ENCODE assay signal across 1 cellular context in the genomic region with DNA sequence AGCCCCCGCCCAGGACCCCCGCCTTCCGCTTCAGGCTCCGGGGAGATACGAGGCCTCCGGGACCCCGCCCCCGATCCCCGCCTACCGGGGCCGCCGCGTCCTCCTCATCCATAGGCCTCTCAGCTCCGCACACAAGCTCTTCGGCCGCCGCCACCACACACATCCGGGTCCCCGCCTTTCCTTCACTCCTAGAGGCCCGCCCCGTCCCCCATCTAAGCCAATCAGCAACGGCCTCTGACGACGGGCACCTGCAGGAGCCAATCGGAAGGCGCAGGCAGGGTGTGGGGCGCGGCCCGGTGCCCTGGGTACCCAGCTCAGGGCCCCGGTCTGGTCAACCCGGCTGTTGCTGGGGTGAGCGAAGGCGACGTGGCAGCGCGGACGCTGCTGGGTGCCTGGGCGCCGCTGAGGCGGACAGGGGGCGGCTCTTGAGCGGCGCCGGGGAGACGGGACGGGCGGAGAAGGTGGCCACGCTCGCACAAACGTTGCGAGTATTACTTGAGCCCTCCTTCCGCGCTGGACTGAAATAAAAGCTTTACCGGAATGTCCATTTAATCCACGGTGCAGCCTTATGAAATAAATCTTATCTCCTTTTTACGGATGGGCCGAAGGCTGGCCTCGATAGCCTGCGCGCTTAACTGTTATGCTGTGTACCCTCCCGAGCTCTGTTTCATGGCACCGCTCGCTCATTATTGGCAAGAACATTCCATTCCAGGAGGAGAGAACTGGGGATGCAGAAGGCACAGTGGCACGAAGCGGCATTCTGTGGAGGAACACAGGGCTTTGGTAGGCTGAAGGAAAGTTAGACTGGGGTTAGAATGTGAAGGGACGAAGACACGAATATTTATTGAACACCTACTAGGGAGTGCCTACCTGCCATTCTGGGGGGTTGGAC.
TF ChIP-seq lines count a peak whose summit lies in the region.

A gene with protein sequence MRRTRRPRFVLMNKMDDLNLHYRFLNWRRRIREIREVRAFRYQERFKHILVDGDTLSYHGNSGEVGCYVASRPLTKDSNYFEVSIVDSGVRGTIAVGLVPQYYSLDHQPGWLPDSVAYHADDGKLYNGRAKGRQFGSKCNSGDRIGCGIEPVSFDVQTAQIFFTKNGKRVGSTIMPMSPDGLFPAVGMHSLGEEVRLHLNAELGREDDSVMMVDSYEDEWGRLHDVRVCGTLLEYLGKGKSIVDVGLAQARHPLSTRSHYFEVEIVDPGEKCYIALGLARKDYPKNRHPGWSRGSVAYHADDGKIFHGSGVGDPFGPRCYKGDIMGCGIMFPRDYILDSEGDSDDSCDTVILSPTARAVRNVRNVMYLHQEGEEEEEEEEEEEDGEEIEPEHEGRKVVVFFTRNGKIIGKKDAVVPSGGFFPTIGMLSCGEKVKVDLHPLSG (minus strand): TSS at position 165 of the 892 bp plus-strand sequence. CDS start 57 bp downstream, at position 108.

TF ChIP-seq in GM12878, 131 proteins besides CTCF, POLR2A, EP300 and RAD21 (continued from another document and continues in another):
- TF ChIP-seq, protein P1, sequence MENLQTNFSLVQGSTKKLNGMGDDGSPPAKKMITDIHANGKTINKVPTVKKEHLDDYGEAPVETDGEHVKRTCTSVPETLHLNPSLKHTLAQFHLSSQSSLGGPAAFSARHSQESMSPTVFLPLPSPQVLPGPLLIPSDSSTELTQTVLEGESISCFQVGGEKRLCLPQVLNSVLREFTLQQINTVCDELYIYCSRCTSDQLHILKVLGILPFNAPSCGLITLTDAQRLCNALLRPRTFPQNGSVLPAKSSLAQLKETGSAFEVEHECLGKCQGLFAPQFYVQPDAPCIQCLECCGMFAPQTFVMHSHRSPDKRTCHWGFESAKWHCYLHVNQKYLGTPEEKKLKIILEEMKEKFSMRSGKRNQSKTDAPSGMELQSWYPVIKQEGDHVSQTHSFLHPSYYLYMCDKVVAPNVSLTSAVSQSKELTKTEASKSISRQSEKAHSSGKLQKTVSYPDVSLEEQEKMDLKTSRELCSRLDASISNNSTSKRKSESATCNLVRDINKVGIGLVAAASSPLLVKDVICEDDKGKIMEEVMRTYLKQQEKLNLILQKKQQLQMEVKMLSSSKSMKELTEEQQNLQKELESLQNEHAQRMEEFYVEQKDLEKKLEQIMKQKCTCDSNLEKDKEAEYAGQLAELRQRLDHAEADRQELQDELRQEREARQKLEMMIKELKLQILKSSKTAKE (IDR thresholded peaks at IDR 0.05; ENCODE audit: low read depth, poor library complexity, severe bottlenecking) = no peak
- TF ChIP-seq, protein P2, sequence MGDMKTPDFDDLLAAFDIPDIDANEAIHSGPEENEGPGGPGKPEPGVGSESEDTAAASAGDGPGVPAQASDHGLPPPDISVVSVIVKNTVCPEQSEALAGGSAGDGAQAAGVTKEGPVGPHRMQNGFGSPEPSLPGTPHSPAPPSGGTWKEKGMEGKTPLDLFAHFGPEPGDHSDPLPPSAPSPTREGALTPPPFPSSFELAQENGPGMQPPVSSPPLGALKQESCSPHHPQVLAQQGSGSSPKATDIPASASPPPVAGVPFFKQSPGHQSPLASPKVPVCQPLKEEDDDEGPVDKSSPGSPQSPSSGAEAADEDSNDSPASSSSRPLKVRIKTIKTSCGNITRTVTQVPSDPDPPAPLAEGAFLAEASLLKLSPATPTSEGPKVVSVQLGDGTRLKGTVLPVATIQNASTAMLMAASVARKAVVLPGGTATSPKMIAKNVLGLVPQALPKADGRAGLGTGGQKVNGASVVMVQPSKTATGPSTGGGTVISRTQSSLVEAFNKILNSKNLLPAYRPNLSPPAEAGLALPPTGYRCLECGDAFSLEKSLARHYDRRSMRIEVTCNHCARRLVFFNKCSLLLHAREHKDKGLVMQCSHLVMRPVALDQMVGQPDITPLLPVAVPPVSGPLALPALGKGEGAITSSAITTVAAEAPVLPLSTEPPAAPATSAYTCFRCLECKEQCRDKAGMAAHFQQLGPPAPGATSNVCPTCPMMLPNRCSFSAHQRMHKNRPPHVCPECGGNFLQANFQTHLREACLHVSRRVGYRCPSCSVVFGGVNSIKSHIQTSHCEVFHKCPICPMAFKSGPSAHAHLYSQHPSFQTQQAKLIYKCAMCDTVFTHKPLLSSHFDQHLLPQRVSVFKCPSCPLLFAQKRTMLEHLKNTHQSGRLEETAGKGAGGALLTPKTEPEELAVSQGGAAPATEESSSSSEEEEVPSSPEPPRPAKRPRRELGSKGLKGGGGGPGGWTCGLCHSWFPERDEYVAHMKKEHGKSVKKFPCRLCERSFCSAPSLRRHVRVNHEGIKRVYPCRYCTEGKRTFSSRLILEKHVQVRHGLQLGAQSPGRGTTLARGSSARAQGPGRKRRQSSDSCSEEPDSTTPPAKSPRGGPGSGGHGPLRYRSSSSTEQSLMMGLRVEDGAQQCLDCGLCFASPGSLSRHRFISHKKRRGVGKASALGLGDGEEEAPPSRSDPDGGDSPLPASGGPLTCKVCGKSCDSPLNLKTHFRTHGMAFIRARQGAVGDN (IDR thresholded peaks at IDR 0.05) = peak; percentile 79
- 0 out of 2 replicates have a peak, but pooled peaks have one; percentile 23 for TF ChIP-seq TCF12 (IDR thresholded peaks at IDR 0.05; ENCODE audit: low read depth, low read length)
- no peak for TF ChIP-seq RELA (IDR thresholded peaks at IDR 0.05; ENCODE audit: borderline replicate concordance, partially characterized antibody)
- no peak for TF ChIP-seq FOXK2 (IDR thresholded peaks at IDR 0.05)
- TF ChIP-seq ZNF24 (IDR thresholded peaks at IDR 0.05) = no peak
- peak; percentile 51; the same call in 1 of the 2 replicates for TF ChIP-seq CREM (IDR thresholded peaks at IDR 0.05; ENCODE audit: low read depth)
- peak; percentile 65; the same call in 1 of the 2 replicates for TF ChIP-seq SMARCA5 (IDR thresholded peaks at IDR 0.05)
- no peak; the same call in 1 of the 2 replicates for TF ChIP-seq RB1 (IDR thresholded peaks at IDR 0.05; ENCODE audit: borderline replicate concordance)
- TF ChIP-seq, protein P3, sequence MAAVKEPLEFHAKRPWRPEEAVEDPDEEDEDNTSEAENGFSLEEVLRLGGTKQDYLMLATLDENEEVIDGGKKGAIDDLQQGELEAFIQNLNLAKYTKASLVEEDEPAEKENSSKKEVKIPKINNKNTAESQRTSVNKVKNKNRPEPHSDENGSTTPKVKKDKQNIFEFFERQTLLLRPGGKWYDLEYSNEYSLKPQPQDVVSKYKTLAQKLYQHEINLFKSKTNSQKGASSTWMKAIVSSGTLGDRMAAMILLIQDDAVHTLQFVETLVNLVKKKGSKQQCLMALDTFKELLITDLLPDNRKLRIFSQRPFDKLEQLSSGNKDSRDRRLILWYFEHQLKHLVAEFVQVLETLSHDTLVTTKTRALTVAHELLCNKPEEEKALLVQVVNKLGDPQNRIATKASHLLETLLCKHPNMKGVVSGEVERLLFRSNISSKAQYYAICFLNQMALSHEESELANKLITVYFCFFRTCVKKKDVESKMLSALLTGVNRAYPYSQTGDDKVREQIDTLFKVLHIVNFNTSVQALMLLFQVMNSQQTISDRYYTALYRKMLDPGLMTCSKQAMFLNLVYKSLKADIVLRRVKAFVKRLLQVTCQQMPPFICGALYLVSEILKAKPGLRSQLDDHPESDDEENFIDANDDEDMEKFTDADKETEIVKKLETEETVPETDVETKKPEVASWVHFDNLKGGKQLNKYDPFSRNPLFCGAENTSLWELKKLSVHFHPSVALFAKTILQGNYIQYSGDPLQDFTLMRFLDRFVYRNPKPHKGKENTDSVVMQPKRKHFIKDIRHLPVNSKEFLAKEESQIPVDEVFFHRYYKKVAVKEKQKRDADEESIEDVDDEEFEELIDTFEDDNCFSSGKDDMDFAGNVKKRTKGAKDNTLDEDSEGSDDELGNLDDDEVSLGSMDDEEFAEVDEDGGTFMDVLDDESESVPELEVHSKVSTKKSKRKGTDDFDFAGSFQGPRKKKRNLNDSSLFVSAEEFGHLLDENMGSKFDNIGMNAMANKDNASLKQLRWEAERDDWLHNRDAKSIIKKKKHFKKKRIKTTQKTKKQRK (IDR thresholded peaks at IDR 0.05; ENCODE audit: low read depth, low read length) = 0 out of 2 replicates have a peak, but pooled peaks have one; percentile 36
- TF ChIP-seq, protein P4, sequence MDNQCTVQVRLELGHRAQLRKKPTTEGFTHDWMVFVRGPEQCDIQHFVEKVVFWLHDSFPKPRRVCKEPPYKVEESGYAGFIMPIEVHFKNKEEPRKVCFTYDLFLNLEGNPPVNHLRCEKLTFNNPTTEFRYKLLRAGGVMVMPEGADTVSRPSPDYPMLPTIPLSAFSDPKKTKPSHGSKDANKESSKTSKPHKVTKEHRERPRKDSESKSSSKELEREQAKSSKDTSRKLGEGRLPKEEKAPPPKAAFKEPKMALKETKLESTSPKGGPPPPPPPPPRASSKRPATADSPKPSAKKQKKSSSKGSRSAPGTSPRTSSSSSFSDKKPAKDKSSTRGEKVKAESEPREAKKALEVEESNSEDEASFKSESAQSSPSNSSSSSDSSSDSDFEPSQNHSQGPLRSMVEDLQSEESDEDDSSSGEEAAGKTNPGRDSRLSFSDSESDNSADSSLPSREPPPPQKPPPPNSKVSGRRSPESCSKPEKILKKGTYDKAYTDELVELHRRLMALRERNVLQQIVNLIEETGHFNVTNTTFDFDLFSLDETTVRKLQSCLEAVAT (IDR thresholded peaks at IDR 0.05) = peak; percentile 53; the same call in 1 of the 2 replicates
- no peak for TF ChIP-seq ZNF274 (IDR thresholded peaks at IDR 0.05; ENCODE audit: insufficient read depth, insufficient read length)
- TF ChIP-seq ASH2L (IDR thresholded peaks at IDR 0.05; ENCODE audit: borderline replicate concordance, low read depth) = no peak
- TF ChIP-seq, protein P5, sequence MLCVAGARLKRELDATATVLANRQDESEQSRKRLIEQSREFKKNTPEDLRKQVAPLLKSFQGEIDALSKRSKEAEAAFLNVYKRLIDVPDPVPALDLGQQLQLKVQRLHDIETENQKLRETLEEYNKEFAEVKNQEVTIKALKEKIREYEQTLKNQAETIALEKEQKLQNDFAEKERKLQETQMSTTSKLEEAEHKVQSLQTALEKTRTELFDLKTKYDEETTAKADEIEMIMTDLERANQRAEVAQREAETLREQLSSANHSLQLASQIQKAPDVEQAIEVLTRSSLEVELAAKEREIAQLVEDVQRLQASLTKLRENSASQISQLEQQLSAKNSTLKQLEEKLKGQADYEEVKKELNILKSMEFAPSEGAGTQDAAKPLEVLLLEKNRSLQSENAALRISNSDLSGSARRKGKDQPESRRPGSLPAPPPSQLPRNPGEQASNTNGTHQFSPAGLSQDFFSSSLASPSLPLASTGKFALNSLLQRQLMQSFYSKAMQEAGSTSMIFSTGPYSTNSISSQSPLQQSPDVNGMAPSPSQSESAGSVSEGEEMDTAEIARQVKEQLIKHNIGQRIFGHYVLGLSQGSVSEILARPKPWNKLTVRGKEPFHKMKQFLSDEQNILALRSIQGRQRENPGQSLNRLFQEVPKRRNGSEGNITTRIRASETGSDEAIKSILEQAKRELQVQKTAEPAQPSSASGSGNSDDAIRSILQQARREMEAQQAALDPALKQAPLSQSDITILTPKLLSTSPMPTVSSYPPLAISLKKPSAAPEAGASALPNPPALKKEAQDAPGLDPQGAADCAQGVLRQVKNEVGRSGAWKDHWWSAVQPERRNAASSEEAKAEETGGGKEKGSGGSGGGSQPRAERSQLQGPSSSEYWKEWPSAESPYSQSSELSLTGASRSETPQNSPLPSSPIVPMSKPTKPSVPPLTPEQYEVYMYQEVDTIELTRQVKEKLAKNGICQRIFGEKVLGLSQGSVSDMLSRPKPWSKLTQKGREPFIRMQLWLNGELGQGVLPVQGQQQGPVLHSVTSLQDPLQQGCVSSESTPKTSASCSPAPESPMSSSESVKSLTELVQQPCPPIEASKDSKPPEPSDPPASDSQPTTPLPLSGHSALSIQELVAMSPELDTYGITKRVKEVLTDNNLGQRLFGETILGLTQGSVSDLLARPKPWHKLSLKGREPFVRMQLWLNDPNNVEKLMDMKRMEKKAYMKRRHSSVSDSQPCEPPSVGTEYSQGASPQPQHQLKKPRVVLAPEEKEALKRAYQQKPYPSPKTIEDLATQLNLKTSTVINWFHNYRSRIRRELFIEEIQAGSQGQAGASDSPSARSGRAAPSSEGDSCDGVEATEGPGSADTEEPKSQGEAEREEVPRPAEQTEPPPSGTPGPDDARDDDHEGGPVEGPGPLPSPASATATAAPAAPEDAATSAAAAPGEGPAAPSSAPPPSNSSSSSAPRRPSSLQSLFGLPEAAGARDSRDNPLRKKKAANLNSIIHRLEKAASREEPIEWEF (IDR thresholded peaks at IDR 0.05; ENCODE audit: insufficient replicate concordance, low read depth, low read length) = no peak
- TF ChIP-seq, protein P6, sequence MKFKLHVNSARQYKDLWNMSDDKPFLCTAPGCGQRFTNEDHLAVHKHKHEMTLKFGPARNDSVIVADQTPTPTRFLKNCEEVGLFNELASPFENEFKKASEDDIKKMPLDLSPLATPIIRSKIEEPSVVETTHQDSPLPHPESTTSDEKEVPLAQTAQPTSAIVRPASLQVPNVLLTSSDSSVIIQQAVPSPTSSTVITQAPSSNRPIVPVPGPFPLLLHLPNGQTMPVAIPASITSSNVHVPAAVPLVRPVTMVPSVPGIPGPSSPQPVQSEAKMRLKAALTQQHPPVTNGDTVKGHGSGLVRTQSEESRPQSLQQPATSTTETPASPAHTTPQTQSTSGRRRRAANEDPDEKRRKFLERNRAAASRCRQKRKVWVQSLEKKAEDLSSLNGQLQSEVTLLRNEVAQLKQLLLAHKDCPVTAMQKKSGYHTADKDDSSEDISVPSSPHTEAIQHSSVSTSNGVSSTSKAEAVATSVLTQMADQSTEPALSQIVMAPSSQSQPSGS (IDR thresholded peaks at IDR 0.05; ENCODE audit: low read length) = no peak
- TF ChIP-seq SP1 (IDR thresholded peaks at IDR 0.05; ENCODE audit: low read depth, low read length) = peak; percentile 98
- no peak for TF ChIP-seq NRF1 (conservative IDR thresholded peaks at IDR 0.05; ENCODE audit: low read depth, low read length)
- TF ChIP-seq GABPA (IDR thresholded peaks at IDR 0.05; ENCODE audit: low read depth) = no peak
- TF ChIP-seq, protein P7, sequence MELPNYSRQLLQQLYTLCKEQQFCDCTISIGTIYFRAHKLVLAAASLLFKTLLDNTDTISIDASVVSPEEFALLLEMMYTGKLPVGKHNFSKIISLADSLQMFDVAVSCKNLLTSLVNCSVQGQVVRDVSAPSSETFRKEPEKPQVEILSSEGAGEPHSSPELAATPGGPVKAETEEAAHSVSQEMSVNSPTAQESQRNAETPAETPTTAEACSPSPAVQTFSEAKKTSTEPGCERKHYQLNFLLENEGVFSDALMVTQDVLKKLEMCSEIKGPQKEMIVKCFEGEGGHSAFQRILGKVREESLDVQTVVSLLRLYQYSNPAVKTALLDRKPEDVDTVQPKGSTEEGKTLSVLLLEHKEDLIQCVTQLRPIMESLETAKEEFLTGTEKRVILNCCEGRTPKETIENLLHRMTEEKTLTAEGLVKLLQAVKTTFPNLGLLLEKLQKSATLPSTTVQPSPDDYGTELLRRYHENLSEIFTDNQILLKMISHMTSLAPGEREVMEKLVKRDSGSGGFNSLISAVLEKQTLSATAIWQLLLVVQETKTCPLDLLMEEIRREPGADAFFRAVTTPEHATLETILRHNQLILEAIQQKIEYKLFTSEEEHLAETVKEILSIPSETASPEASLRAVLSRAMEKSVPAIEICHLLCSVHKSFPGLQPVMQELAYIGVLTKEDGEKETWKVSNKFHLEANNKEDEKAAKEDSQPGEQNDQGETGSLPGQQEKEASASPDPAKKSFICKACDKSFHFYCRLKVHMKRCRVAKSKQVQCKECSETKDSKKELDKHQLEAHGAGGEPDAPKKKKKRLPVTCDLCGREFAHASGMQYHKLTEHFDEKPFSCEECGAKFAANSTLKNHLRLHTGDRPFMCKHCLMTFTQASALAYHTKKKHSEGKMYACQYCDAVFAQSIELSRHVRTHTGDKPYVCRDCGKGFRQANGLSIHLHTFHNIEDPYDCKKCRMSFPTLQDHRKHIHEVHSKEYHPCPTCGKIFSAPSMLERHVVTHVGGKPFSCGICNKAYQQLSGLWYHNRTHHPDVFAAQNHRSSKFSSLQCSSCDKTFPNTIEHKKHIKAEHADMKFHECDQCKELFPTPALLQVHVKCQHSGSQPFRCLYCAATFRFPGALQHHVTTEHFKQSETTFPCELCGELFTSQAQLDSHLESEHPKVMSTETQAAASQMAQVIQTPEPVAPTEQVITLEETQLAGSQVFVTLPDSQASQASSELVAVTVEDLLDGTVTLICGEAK (IDR thresholded peaks at IDR 0.05; ENCODE audit: borderline replicate concordance) = peak; percentile 58; the same call in 1 of the 2 replicates
